In the genomic region with DNA sequence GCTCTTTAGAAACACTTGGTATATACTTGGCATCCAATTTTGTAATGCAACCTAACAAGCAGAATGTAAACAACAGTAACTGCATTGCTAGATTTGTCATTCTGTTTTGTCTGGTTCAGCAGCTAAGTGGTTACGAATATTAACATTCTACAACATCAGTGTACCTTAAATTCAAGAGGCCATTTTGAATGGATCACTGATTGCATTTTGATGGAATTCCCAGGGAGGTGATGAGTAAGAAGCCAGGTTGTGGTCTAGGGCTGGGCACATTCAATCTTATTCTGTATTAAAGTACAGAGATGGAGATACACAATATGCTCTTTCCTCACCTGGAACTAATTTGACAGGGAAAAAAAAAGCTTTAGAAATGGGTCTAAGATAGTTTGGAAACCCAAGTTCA, we compare ENCODE assay signal across 23 cellular contexts.
"Had no signal": no experiment of that assay in that cellular context is flagged by ENCODE, and none has a peak within 500 bp of the region (broad histone marks: within the 10 kb centered on the region; RNA-seq: fewer than 3 reads in every experiment).

No MANE protein-coding gene starts in this region.

- H3K27me3 ChIP-seq: neutrophil, pancreas, right lobe of liver, sigmoid colon, stomach, thyroid gland, tibial nerve, upper lobe of left lung, vagina had no signal

- H3K36me3 ChIP-seq: neutrophil, pancreas, prostate gland, right lobe of liver, sigmoid colon, stomach, thoracic aorta, thyroid gland, tibial nerve, upper lobe of left lung, vagina had no signal

- DNase-seq: naive thymus-derived CD8-positive, alpha-beta T cell; nephron progenitor cell; nucleus accumbens; pancreas; right cardiac atrium; right lobe of liver; sigmoid colon; small intestine; stimulated activated CD4-positive, alpha-beta T cell treated with anti-CD3 and anti-CD28 coated beads, Interleukin-15, amount 100 ng/mL, for 24 hours; stimulated activated CD4-positive, alpha-beta T cell treated with anti-CD3 and anti-CD28 coated beads, Interleukin-2, amount 100 ng/mL, for 24 hours; stimulated activated CD4-positive, alpha-beta T cell treated with anti-CD3 and anti-CD28 coated beads, Interleukin-2, amount 100 ng/mL, for 48 hours; stimulated activated CD4-positive, alpha-beta T cell treated with anti-CD3 and anti-CD28 coated beads, Interleukin-4, amount 100 ng/mL, for 24 hours; stimulated activated naive B cell treated with anti-CD40 and anti-IgM and Interleukin-4, amounts not matched to agents 10 μg/mL and 1 μg/mL and 100 μg/mL, for 72 hours; stimulated activated naive CD4-positive, alpha-beta T cell treated with Interleukin-2 at 50 U/mL for 16 hours; stomach; thyroid gland; trophoblast cell; upper lobe of left lung had no signal

- H3K4me3 ChIP-seq: pancreas, prostate gland, right lobe of liver, sigmoid colon, stomach, thoracic aorta, thyroid gland, tibial nerve, upper lobe of left lung, vagina had no signal
